2 cellular contexts compared by ENCODE assay signal in the genomic region with DNA sequence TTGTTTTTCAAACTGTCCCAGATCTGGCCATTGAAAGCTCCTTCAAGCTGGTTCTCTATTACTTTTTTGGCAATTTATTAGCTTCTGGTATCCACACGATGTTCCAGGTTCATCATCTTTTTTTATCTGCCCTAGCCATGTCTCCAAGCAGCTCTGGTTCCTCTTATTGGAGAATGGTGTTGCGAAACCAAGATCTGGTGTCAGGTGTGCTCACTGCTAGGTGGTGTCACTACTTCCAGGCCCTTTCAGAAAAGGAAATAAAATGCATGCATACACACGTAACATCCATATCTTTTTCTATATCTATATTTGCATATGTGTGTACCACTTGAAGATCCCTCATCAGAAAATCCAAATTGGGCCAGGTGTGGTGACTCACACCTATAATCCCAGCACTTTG.
A peak's percentile ranks its signal among the peaks of the same experiment; 100 is the strongest.
TF ChIP-seq lines count a peak whose summit lies in the region.

No MANE protein-coding gene starts in this region.

TF ChIP-seq in IMR-90, 13 proteins besides CTCF, POLR2A, EP300 and RAD21:
- TF ChIP-seq FOS (IDR thresholded peaks at IDR 0.05; ENCODE audit: low read depth, low read length): no peak
- peak; percentile 70 for TF ChIP-seq CEBPB (IDR thresholded peaks at IDR 0.05; ENCODE audit: low read depth, low read length)

TF ChIP-seq in K562, 482 proteins besides CTCF, POLR2A, EP300 and RAD21:
- TF ChIP-seq KAT8 (IDR thresholded peaks at IDR 0.05; ENCODE audit: low read depth) (no peak), CEBPG (CRISPR knock-in tag; IDR thresholded peaks at IDR 0.05) (peak; percentile 66), CEBPG (tag; conservative IDR thresholded peaks at IDR 0.05 in 1 of 2, IDR thresholded peaks at IDR 0.05 in 1 of 2) (peak; percentile 54 to 62; a peak in 2 of 4 replicates), CEBPB (tag; IDR thresholded peaks at IDR 0.05) (peak; percentile 95)
